17 cellular contexts compared by ENCODE assay signal in the genomic region with DNA sequence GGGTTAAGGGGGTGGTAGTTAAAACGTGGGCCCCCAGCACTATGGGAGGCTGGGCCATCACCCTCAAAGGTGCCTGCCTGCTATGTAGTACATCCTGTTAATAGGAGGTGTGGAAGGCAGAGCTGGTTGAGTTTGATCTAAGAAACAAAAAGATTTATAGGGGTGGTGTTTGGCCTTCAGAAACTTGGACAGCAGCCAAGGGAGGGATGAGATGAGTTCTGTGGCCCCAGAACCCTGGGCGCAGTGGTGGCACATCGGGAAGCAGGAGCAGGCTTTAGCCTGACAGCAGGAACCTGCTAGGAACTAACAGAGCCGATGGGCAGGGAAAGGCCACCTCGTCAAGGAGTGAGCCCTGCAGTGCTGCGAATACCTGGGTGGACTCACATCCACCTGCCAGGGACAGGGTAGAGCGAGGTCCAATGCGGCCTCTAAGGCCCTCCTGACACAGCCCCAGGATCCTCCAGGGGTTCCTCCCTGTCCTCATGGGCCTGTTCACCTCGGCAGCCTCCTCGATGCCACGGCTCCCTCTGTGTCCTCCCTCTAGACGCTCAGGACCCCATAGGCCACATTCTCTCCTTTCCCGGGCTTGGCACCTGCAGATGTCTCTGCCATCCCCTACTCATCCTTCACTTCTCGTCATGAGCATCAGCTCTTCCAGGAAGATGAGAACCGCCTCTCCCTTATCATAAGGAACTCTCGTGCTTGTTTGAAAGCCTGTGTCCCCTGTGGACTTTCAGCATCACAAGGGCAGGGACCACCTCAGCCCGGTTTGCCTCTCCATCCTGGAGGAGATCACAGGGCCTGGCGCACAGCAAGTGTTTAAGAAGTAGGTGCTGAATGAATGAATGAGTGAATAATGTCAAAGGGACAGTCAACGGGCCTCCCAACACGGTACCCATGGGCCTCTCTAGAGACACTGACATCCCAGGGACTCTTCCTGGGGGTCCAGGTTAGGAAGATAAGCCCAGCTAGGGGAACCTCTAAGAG.
DNase-seq lines count a peak whose midpoint lies in the region; ATAC-seq, FAIRE-seq and TF ChIP-seq lines count a peak whose summit lies in the region.
"Had no signal": no experiment of that assay in that cellular context is flagged by ENCODE, and none has a peak within 500 bp of the region (broad histone marks: within the 10 kb centered on the region; RNA-seq: fewer than 3 reads in every experiment).

No MANE protein-coding gene starts in this region.

- DNase-seq in activated naive CD4-positive, alpha-beta T cell treated with anti-CD3 and anti-CD28 coated beads, Interleukin-2, amount 50 U/mL, for 72 hours (ENCODE audit: low spot score in 2 of 2), result no peak
- DNase-seq in neural progenitor cell (ENCODE audit: low spot score) (no peak), urothelium cell line (ENCODE audit: low spot score) (no peak), OCI-M2 (lab: John Stamatoyannopoulos, UW; ENCODE audit: unreplicated experiment) (no peak), Kasumi-1 (lab: John Stamatoyannopoulos, UW) (no peak)
- DNase-seq: COR-L47, GOT3, Karpas-422, MM.1S, NCI-H1105, NCI-H1694, NCI-H526 treated with DMSO at 0.1 percent for 48 hours, SHP77 treated with DMSO at 0.1 percent for 48 hours had no signal

- no peak overlapping the region for H2AFZ ChIP-seq in neural progenitor cell (replicated peaks)

- no peaks in the 10 kb centered on the region for H3K9me3 ChIP-seq in KOPT-K1 (ENCODE audit: insufficient read depth, low read length, poor library complexity, severe bottlenecking)
- peaks cover under 1% of the 10 kb centered on the region for H3K9me3 ChIP-seq in neural progenitor cell (ENCODE audit: low read depth)

- no peak for TF ChIP-seq CTCF in neural progenitor cell (IDR thresholded peaks at IDR 0.05)

- no peaks in the 10 kb centered on the region for H4K20me1 ChIP-seq in neural progenitor cell (ENCODE audit: low read depth)

- H3K4me1 Mint-ChIP-seq in activated naive CD4-positive, alpha-beta T cell treated with anti-CD3 and anti-CD28 coated beads, Interleukin-2, amount 50 U/mL, for 24 hours, result peaks cover 19% of the 10 kb centered on the region
- H3K4me1 Mint-ChIP-seq in neural progenitor cell, result peaks cover 11% of the 10 kb centered on the region
- H3K4me1 Mint-ChIP-seq: CD14-positive monocyte had no signal

- no peak overlapping the region for H3K4me3 ChIP-seq in neural progenitor cell

- H3K27me3 ChIP-seq in neural progenitor cell, result no peaks in the 10 kb centered on the region

- no peak overlapping the region for H3K9ac ChIP-seq in neural progenitor cell

- peaks cover 21% of the 10 kb centered on the region for H3F3A ChIP-seq in neural progenitor cell (ENCODE audit: low read depth)

- H3K36me3 Mint-ChIP-seq in activated naive CD4-positive, alpha-beta T cell treated with anti-CD3 and anti-CD28 coated beads, Interleukin-2, amount 50 U/mL, for 24 hours, result no peaks in the 10 kb centered on the region
- no peaks in the 10 kb centered on the region for H3K36me3 Mint-ChIP-seq in activated naive CD4-positive, alpha-beta T cell treated with anti-CD3 and anti-CD28 coated beads, Interleukin-2, amount 50 U/mL, for 72 hours
- H3K36me3 Mint-ChIP-seq in neural progenitor cell, result no peaks in the 10 kb centered on the region
- H3K36me3 Mint-ChIP-seq: CD14-positive monocyte had no signal

- H3K4me1 ChIP-seq in neural progenitor cell, result peaks cover 4% of the 10 kb centered on the region

- no peak for ATAC-seq in activated naive CD4-positive, alpha-beta T cell treated with anti-CD3 and anti-CD28 coated beads, Interleukin-2, amount 50 U/mL, for 72 hours

- H3K36me3 ChIP-seq in KOPT-K1 (ENCODE audit: insufficient read depth, low read length), result no peaks in the 10 kb centered on the region
- H3K36me3 ChIP-seq in neural progenitor cell, result no peaks in the 10 kb centered on the region

- H3K27ac Mint-ChIP-seq in activated naive CD4-positive, alpha-beta T cell treated with anti-CD3 and anti-CD28 coated beads, Interleukin-2, amount 50 U/mL, for 24 hours, result peak overlapping the region; percentile 32
- no peak overlapping the region for H3K27ac Mint-ChIP-seq in activated naive CD4-positive, alpha-beta T cell treated with anti-CD3 and anti-CD28 coated beads, Interleukin-2, amount 50 U/mL, for 72 hours
- H3K27ac Mint-ChIP-seq in neural progenitor cell, result peak overlapping the region; percentile 62
- H3K27ac Mint-ChIP-seq: CD14-positive monocyte had no signal

- no peak overlapping the region for H3K4me3 Mint-ChIP-seq in activated naive CD4-positive, alpha-beta T cell treated with anti-CD3 and anti-CD28 coated beads, Interleukin-2, amount 50 U/mL, for 24 hours
- H3K4me3 Mint-ChIP-seq in neural progenitor cell, result no peak overlapping the region
- H3K4me3 Mint-ChIP-seq: CD14-positive monocyte had no signal

- no peaks in the 10 kb centered on the region for H3K9me3 Mint-ChIP-seq in activated naive CD4-positive, alpha-beta T cell treated with anti-CD3 and anti-CD28 coated beads, Interleukin-2, amount 50 U/mL, for 24 hours
- peaks cover 0 to 8% of the 10 kb centered on the region in 2 donors for H3K9me3 Mint-ChIP-seq in activated naive CD4-positive, alpha-beta T cell treated with anti-CD3 and anti-CD28 coated beads, Interleukin-2, amount 50 U/mL, for 72 hours
- peaks cover 2% of the 10 kb centered on the region for H3K9me3 Mint-ChIP-seq in neural progenitor cell

- no peaks in the 10 kb centered on the region for H3K27me3 Mint-ChIP-seq in activated naive CD4-positive, alpha-beta T cell treated with anti-CD3 and anti-CD28 coated beads, Interleukin-2, amount 50 U/mL, for 24 hours
- H3K27me3 Mint-ChIP-seq in neural progenitor cell (ENCODE audit: insufficient read depth, low read depth), result peaks cover 2% of the 10 kb centered on the region

- H3K4me2 ChIP-seq in neural progenitor cell, result no peak overlapping the region

- peak overlapping the region; percentile 49 for H3K27ac ChIP-seq in KOPT-K1 (ENCODE audit: low read depth, low read length, poor library complexity, severe bottlenecking)
- H3K27ac ChIP-seq in neural progenitor cell, result no peak overlapping the region

- no peaks in the 10 kb centered on the region for H3K79me2 ChIP-seq in neural progenitor cell (ENCODE audit: low read depth)

- peak; percentile 63 for FAIRE-seq in urothelium cell line (lab: Jason Lieb, UNC)
- FAIRE-seq: GM12892 had no signal

Comparison
In these comparisons a context has a peak if more than half of its experiments do, and no peak if none do; other contexts are left out.
1. H3K27ac Mint-ChIP-seq: peak in activated naive CD4-positive, alpha-beta T cell treated with anti-CD3 and anti-CD28 coated beads, Interleukin-2, amount 50 U/mL, for 24 hours (single experiment) and neural progenitor cell (single experiment); none in activated naive CD4-positive, alpha-beta T cell treated with anti-CD3 and anti-CD28 coated beads, Interleukin-2, amount 50 U/mL, for 72 hours (0 of 2).